ENCODE assay signal across 8 cellular contexts in the genomic region with DNA sequence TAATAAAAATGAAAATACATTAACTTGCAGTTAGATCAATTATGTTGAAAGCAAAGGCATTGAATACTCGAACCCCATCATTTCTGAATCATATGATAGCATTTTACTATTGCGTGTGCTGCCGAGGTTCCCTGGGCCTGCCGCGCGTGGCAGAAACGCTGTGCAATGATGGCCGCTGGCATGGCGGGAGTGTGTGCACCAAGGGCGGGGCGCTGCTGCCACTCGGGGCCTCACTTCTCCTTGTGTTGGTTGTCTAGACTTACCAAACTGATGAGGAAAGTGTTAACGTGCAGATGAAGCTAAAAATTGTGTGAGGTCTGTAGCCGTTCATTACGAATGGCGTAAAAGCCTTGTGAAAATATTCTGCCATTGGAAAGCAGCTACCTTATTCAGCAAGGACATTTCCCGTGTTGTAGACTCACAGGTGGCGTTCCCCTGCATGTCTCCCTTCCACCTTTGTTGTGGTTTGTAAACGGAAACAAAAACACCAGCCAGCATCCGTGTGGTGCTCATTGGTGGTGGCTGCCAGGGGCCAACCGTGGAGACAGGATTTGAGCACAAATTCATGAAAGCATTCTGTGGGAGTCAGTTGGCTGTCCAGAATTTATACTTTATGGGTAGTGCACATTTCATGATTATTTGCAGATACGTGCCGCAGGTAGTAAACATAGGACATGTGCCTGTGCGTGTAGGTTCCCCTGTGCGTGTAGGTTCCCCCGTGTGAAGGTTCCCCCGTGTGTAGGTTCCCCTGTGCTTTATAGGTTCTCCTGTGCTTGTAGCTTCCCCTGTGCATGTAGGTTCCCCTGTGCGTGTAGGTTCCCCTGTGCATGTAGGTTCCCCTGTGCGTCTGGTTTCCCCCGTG. TPM values are rescaled to one million over a fixed set of nuclear protein-coding genes. Genes with fewer than 3 reads are reported as not detected.
DNase-seq lines count a peak whose midpoint lies in the region; ATAC-seq and TF ChIP-seq lines count a peak whose summit lies in the region.

No MANE protein-coding gene starts in this region.

- ATAC-seq in HG03025 (IDR thresholded peaks at IDR 0.05; ENCODE audit: low FRiP score, unreplicated experiment), result no peak
- ATAC-seq in GM18502 (IDR thresholded peaks at IDR 0.05; ENCODE audit: poor library complexity, unreplicated experiment), result no peak

- H3K9me3 Mint-ChIP-seq in T-helper 1 cell treated with Interleukin-12 subunit alpha and Interleukin-12 subunit beta and Interleukin-4 antibody, amounts not matched to agents 30 μg/mL and 1 μg/mL, for 36 hours, result no peaks in the 10 kb centered on the region
- H3K9me3 Mint-ChIP-seq in activated naive CD4-positive, alpha-beta T cell treated with anti-CD3 and anti-CD28 coated beads, Interleukin-2, amount 10 ng/mL, durations not matched to agents 7 days and 5 days, result no peaks in the 10 kb centered on the region
- no peaks in the 10 kb centered on the region for H3K9me3 Mint-ChIP-seq in mesothelial cell of epicardium

- H3K27me3 Mint-ChIP-seq in T-helper 1 cell treated with Interleukin-12 subunit alpha and Interleukin-12 subunit beta and Interleukin-4 antibody, amounts not matched to agents 30 μg/mL and 1 μg/mL, for 36 hours (ENCODE audit: low read depth), result no peaks in the 10 kb centered on the region
- H3K27me3 Mint-ChIP-seq in activated naive CD4-positive, alpha-beta T cell treated with anti-CD3 and anti-CD28 coated beads, Interleukin-2, amount 10 ng/mL, durations not matched to agents 7 days and 5 days, result peaks cover 11% of the 10 kb centered on the region
- H3K27me3 Mint-ChIP-seq in mesothelial cell of epicardium (ENCODE audit: low read depth), result no peaks in the 10 kb centered on the region

- peaks cover 4% of the 10 kb centered on the region for H3K36me3 Mint-ChIP-seq in T-helper 1 cell treated with Interleukin-12 subunit alpha and Interleukin-12 subunit beta and Interleukin-4 antibody, amounts not matched to agents 30 μg/mL and 1 μg/mL, for 36 hours (ENCODE audit: low read depth)
- peaks cover 4% of the 10 kb centered on the region for H3K36me3 Mint-ChIP-seq in activated naive CD4-positive, alpha-beta T cell treated with anti-CD3 and anti-CD28 coated beads, Interleukin-2, amount 10 ng/mL, durations not matched to agents 7 days and 5 days
- no peaks in the 10 kb centered on the region for H3K36me3 Mint-ChIP-seq in mesothelial cell of epicardium

- H3K4me3 Mint-ChIP-seq in T-helper 1 cell treated with Interleukin-12 subunit alpha and Interleukin-12 subunit beta and Interleukin-4 antibody, amounts not matched to agents 30 μg/mL and 1 μg/mL, for 36 hours, result peak overlapping the region; percentile 81
- H3K4me3 Mint-ChIP-seq in activated naive CD4-positive, alpha-beta T cell treated with anti-CD3 and anti-CD28 coated beads, Interleukin-2, amount 10 ng/mL, durations not matched to agents 7 days and 5 days, result peak overlapping the region; percentile 85
- H3K4me3 Mint-ChIP-seq in mesothelial cell of epicardium, result no peak overlapping the region

- H3K27ac Mint-ChIP-seq in T-helper 1 cell treated with Interleukin-12 subunit alpha and Interleukin-12 subunit beta and Interleukin-4 antibody, amounts not matched to agents 30 μg/mL and 1 μg/mL, for 36 hours, result peak overlapping the region; percentile 90
- peak overlapping the region; percentile 98 for H3K27ac Mint-ChIP-seq in activated naive CD4-positive, alpha-beta T cell treated with anti-CD3 and anti-CD28 coated beads, Interleukin-2, amount 10 ng/mL, durations not matched to agents 7 days and 5 days
- no peak overlapping the region for H3K27ac Mint-ChIP-seq in mesothelial cell of epicardium

- TF ChIP-seq CTCF in GM10248 (IDR thresholded peaks at IDR 0.05; ENCODE audit: control extremely low read depth, extremely low read depth, low read depth, missing control alignments), result no peak
- no peak for TF ChIP-seq CTCF in mesothelial cell of epicardium (IDR thresholded peaks at IDR 0.05; ENCODE audit: unreplicated experiment)

- CTCF ChIA-PET in GM10248 (lab: Yijun Ruan, JAX), result interaction anchor here (1.0 kb wide), 1 partner anchor 9 kb away, joined by 3 read pairs; no protein-coding TSS in a partner anchor
- CTCF ChIA-PET in activated naive CD4-positive, alpha-beta T cell treated with anti-CD3 and anti-CD28 coated beads, Interleukin-2, amount 10 ng/mL, durations not matched to agents 7 days and 5 days (lab: Charles Lee), result interaction anchor here (0.6 kb wide), 1 partner anchor 51 kb away, joined by 3 read pairs; no protein-coding TSS in a partner anchor

- POLR2A ChIA-PET in GM10248 (lab: Yijun Ruan, JAX), result no interaction called here

- DNase-seq in GM10248 (ENCODE audit: extremely low spot score) (peak; percentile 59), mesothelial cell of epicardium (ENCODE audit: low spot score in 2 of 2, unreplicated experiment in 2 of 2) (no peak), cerebellar nuclear complex (lab: John Stamatoyannopoulos, UW) (no peak)
- DNase-seq in activated naive CD4-positive, alpha-beta T cell treated with anti-CD3 and anti-CD28 coated beads, Interleukin-2, amount 10 ng/mL, durations not matched to agents 7 days and 5 days, result peak; percentile 88
- peak; percentile 48 to 56 for DNase-seq in stimulated activated CD4-positive, alpha-beta T cell treated with anti-CD3 and anti-CD28 coated beads, Interleukin-15, amount 100 ng/mL, for 48 hours (ENCODE audit: low read depth in 2 of 2)

- H3K4me1 Mint-ChIP-seq in T-helper 1 cell treated with Interleukin-12 subunit alpha and Interleukin-12 subunit beta and Interleukin-4 antibody, amounts not matched to agents 30 μg/mL and 1 μg/mL, for 36 hours (ENCODE audit: low read depth), result peaks cover 26% of the 10 kb centered on the region
- H3K4me1 Mint-ChIP-seq in activated naive CD4-positive, alpha-beta T cell treated with anti-CD3 and anti-CD28 coated beads, Interleukin-2, amount 10 ng/mL, durations not matched to agents 7 days and 5 days, result peaks cover 47% of the 10 kb centered on the region
- H3K4me1 Mint-ChIP-seq in mesothelial cell of epicardium, result peaks cover 19% of the 10 kb centered on the region

RNA-seq across cellular contexts. Expression of a gene that starts 5.9 kb away (rescaled TPM):
- 58.3 to 63.0 TPM (median 60.5 TPM) in 3 replicates for total RNA-seq in mesothelial cell of epicardium

Comparison
In these comparisons a context has a peak if more than half of its experiments do, and no peak if none do; other contexts are left out.
1. DNase-seq: peak in GM10248 (single experiment), activated naive CD4-positive, alpha-beta T cell treated with anti-CD3 and anti-CD28 coated beads, Interleukin-2, amount 10 ng/mL, durations not matched to agents 7 days and 5 days (single experiment) and stimulated activated CD4-positive, alpha-beta T cell treated with anti-CD3 and anti-CD28 coated beads, Interleukin-15, amount 100 ng/mL, for 48 hours (2 of 2); none in mesothelial cell of epicardium (0 of 2) and cerebellar nuclear complex (0 of 2).